11 cellular contexts compared by ENCODE assay signal in the genomic region with DNA sequence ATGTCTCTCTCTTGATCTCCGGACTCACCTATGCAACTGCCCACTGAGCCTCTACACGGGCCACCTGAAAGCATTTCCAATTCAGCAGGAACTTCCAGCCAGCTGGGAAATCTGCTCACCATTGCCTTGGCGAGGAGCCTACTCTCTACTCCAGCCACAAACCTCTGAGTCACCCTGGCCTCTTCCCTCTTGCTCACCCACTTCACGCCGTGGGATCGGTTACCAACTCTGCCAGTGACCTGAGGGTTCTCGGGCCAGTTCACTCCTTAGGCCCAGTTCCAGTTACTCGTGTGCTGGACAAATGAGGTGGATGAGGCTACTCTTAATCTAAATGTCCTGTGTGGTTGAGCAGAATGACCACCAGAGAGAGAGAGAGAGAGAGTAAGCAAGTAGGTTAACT.
DNase-seq lines count a peak whose midpoint lies in the region; ATAC-seq and TF ChIP-seq lines count a peak whose summit lies in the region.
"Had no signal": no experiment of that assay in that cellular context is flagged by ENCODE, and none has a peak within 500 bp of the region (broad histone marks: within the 10 kb centered on the region; RNA-seq: fewer than 3 reads in every experiment).

No MANE protein-coding gene starts in this region.

- no peaks in the 10 kb centered on the region for H3K27me3 ChIP-seq in Panc1 (ENCODE audit: control insufficient read depth, insufficient read depth, low read length)
- no peaks in the 10 kb centered on the region for H3K27me3 ChIP-seq in gastrocnemius medialis
- H3K27me3 ChIP-seq: SJSA1 had no signal

- H3K4me1 ChIP-seq in Panc1 (ENCODE audit: control insufficient read depth, insufficient read depth, low read length) = no peaks in the 10 kb centered on the region
- no peaks in the 10 kb centered on the region for H3K4me1 ChIP-seq in gastrocnemius medialis
- H3K4me1 ChIP-seq: SJSA1 had no signal

- DNase-seq in GM04504 (ENCODE audit: low read depth) (peak; percentile 84), Panc1 (ENCODE audit: low read depth, low spot score) (no peak), fibroblast of gingiva (ENCODE audit: low read depth) (peak; percentile 79), gastrocnemius medialis (peak; percentile 18 to 25), left colon (no peak)
- DNase-seq: NCI-H1930, retina had no signal

- BruUV-seq in Panc1 (replicated peaks; lab: Mats Ljungman, UMichigan) = no TSS peak

- no peaks in the 10 kb centered on the region for H3K36me3 ChIP-seq in Panc1 (ENCODE audit: control insufficient read depth, insufficient read depth, low read length)
- no peaks in the 10 kb centered on the region for H3K36me3 ChIP-seq in gastrocnemius medialis
- H3K36me3 ChIP-seq: SJSA1 had no signal

- no peak overlapping the region for H3K27ac ChIP-seq in Panc1 (ENCODE audit: low read length)
- H3K27ac ChIP-seq in gastrocnemius medialis = no peak overlapping the region
- H3K27ac ChIP-seq: SJSA1 had no signal

- CTCF ChIA-PET in Panc1 (lab: Charles Lee) = no interaction called here

- in situ Hi-C loops in Panc1 (cut with HindIII; ENCODE audit: low pct_unique_long_range_greater_than_20kb, low sequenced_read_pairs) = no loop called here
- in situ Hi-C loops in gastrocnemius medialis (cut with MboI; ENCODE audit: low sequenced_read_pairs in 4 of 4) = no loop called here

- no peaks in the 10 kb centered on the region for H3K9me3 ChIP-seq in Panc1 (ENCODE audit: control insufficient read depth, insufficient read depth, low read depth, low read length)
- no peaks in the 10 kb centered on the region for H3K9me3 ChIP-seq in gastrocnemius medialis
- H3K9me3 ChIP-seq: SJSA1 had no signal

- intact Hi-C loops in Panc1 (cut with micrococcal nuclease; ENCODE audit: unreplicated experiment) = no loop called here
- intact Hi-C loops in gastrocnemius medialis (cut with DNase I; ENCODE audit: low total_unique reads) = no loop called here
- intact Hi-C loops in left colon (cut with DNase I, micrococcal nuclease) = no loop called here

- POLR2A ChIA-PET in Panc1 (lab: Charles Lee) = no interaction called here

- TF ChIP-seq POLR2A in gastrocnemius medialis (IDR thresholded peaks at IDR 0.05) = no peak

- peak; percentile 72 for ATAC-seq in Panc1
- peak in 1 of 2 donors; percentile 83 for ATAC-seq in gastrocnemius medialis
- ATAC-seq in HG02678 (IDR thresholded peaks at IDR 0.05; ENCODE audit: unreplicated experiment) = no peak
- no peak for ATAC-seq in GM18498 (IDR thresholded peaks at IDR 0.05; ENCODE audit: unreplicated experiment)
- ATAC-seq in left colon = no peak
- ATAC-seq in HG03095 (IDR thresholded peaks at IDR 0.05; ENCODE audit: unreplicated experiment) = no peak

- TF ChIP-seq CTCF in Panc1 (IDR thresholded peaks at IDR 0.05) (no peak), gastrocnemius medialis (IDR thresholded peaks at IDR 0.05 in 4 of 5, conservative IDR thresholded peaks at IDR 0.05 in 1 of 5) (no peak)

- no peak overlapping the region for H3K4me3 ChIP-seq in Panc1 (ENCODE audit: low read depth in 2 of 2, low read length in 2 of 2)
- H3K4me3 ChIP-seq in gastrocnemius medialis = no peak overlapping the region
- H3K4me3 ChIP-seq: SJSA1 had no signal

Comparison
In these comparisons a context has a peak if more than half of its experiments do, and no peak if none do; other contexts are left out.
1. DNase-seq: peak in GM04504 (single experiment), fibroblast of gingiva (single experiment) and gastrocnemius medialis (2 of 2); none in Panc1 (single experiment) and left colon (0 of 2).